8 cellular contexts compared by ENCODE assay signal in genomic region chr19:16293133-16294085, GRCh38. TPM values are rescaled to one million over a fixed set of nuclear protein-coding genes. Genes with fewer than 3 reads are reported as not detected.
DNase-seq lines count a peak whose midpoint lies in the region; ATAC-seq and TF ChIP-seq lines count a peak whose summit lies in the region.

No MANE protein-coding gene starts in this region.

- H3K4me3 ChIP-seq in WI38 (ENCODE audit: low read depth, low read length) (peak overlapping the region; percentile 53), right cardiac atrium (ENCODE audit: low read length) (peak overlapping the region; percentile 7), stomach smooth muscle (ENCODE audit: low read length in 2 of 2) (peak overlapping the region; percentile 33 to 66)

- no peak overlapping the region for H3K4me3 Mint-ChIP-seq in activated naive CD4-positive, alpha-beta T cell treated with anti-CD3 and anti-CD28 coated beads, Interleukin-2, amount 10 ng/mL, durations not matched to agents 7 days and 5 days

- no peaks in the 10 kb centered on the region for H3K36me3 ChIP-seq in stomach smooth muscle (ENCODE audit: control insufficient read depth in 2 of 2, insufficient read depth in 2 of 2, low read length in 2 of 2)

- H3K4me1 Mint-ChIP-seq in activated naive CD4-positive, alpha-beta T cell treated with anti-CD3 and anti-CD28 coated beads, Interleukin-2, amount 10 ng/mL, durations not matched to agents 7 days and 5 days: peaks cover 17% of the 10 kb centered on the region

- no peak overlapping the region for H3K27ac Mint-ChIP-seq in activated naive CD4-positive, alpha-beta T cell treated with anti-CD3 and anti-CD28 coated beads, Interleukin-2, amount 10 ng/mL, durations not matched to agents 7 days and 5 days

- no peak for TF ChIP-seq CTCF in WI38 (IDR thresholded peaks at IDR 0.05; ENCODE audit: low read depth, low read length)

- intact Hi-C loops in right cardiac atrium (cut with DNase I): no loop called here

- H3K9ac ChIP-seq in stomach smooth muscle (ENCODE audit: low read length in 2 of 2): peak overlapping the region; percentile 58 to 72

- peaks cover 6% of the 10 kb centered on the region for H3K4me1 ChIP-seq in right cardiac atrium (ENCODE audit: control insufficient read depth, insufficient read depth, low read length)
- peaks cover 15% of the 10 kb centered on the region for H3K4me1 ChIP-seq in stomach smooth muscle (ENCODE audit: control insufficient read depth, insufficient read depth, low read length)

- no peaks in the 10 kb centered on the region for H3K27me3 ChIP-seq in right cardiac atrium (ENCODE audit: control insufficient read depth, insufficient read depth)
- no peaks in the 10 kb centered on the region for H3K27me3 ChIP-seq in stomach smooth muscle (ENCODE audit: control insufficient read depth in 1 of 2, insufficient read depth in 2 of 2, low read length in 2 of 2)

- peaks cover 79% of the 10 kb centered on the region for H3K27me3 Mint-ChIP-seq in activated naive CD4-positive, alpha-beta T cell treated with anti-CD3 and anti-CD28 coated beads, Interleukin-2, amount 10 ng/mL, durations not matched to agents 7 days and 5 days

- H3K9me3 ChIP-seq in right cardiac atrium (ENCODE audit: control insufficient read depth, low read length): no peaks in the 10 kb centered on the region
- no peaks in the 10 kb centered on the region for H3K9me3 ChIP-seq in stomach smooth muscle (ENCODE audit: control insufficient read depth in 2 of 2, low read length in 2 of 2)

- H3K9me3 Mint-ChIP-seq in activated naive CD4-positive, alpha-beta T cell treated with anti-CD3 and anti-CD28 coated beads, Interleukin-2, amount 10 ng/mL, durations not matched to agents 7 days and 5 days: peaks cover 3% of the 10 kb centered on the region

- CTCF ChIA-PET in activated naive CD4-positive, alpha-beta T cell treated with anti-CD3 and anti-CD28 coated beads, Interleukin-2, amount 10 ng/mL, durations not matched to agents 7 days and 5 days (lab: Charles Lee): no interaction called here

- 14% methylated on average over 27 of the region's 27 CpGs for WGBS in right cardiac atrium

- H3K27ac ChIP-seq in right cardiac atrium (ENCODE audit: low read length): peak overlapping the region; percentile 98
- peak overlapping the region; percentile 89 for H3K27ac ChIP-seq in stomach smooth muscle (ENCODE audit: low read length)

- DNase-seq in HS-5 (ENCODE audit: low read depth) (peak; percentile 73), right cardiac atrium (peak; percentile 86 to 92 (median 89)), DMS153 treated with DMSO at 0.1 percent for 48 hours (lab: John Stamatoyannopoulos, UW; ENCODE audit: unreplicated experiment) (no peak)
- DNase-seq in activated naive CD4-positive, alpha-beta T cell treated with anti-CD3 and anti-CD28 coated beads, Interleukin-2, amount 10 ng/mL, durations not matched to agents 7 days and 5 days: no peak
- DNase-seq in activated CD4-positive, CD25-positive, alpha-beta regulatory T cell (lab: John Stamatoyannopoulos, UW): no peak

- H3K36me3 Mint-ChIP-seq in activated naive CD4-positive, alpha-beta T cell treated with anti-CD3 and anti-CD28 coated beads, Interleukin-2, amount 10 ng/mL, durations not matched to agents 7 days and 5 days: peaks cover 4% of the 10 kb centered on the region

- ATAC-seq in right cardiac atrium (peak; percentile 92), HG02610 (IDR thresholded peaks at IDR 0.05; ENCODE audit: unreplicated experiment) (no peak)

RNA-seq across cellular contexts. Expression of gene KLF2, which starts 31.2 kb away (rescaled TPM):
- total RNA-seq in right cardiac atrium: 10 to 100 TPM; 53.3 to 73.5 (median 68.1) TPM
- polyA plus RNA-seq in right cardiac atrium: 30.9 TPM

Comparison
In these comparisons a context has a peak if more than half of its experiments do, and no peak if none do; other contexts are left out.
1. DNase-seq: peak in HS-5 (single experiment) and right cardiac atrium (3 of 3); none in activated naive CD4-positive, alpha-beta T cell treated with anti-CD3 and anti-CD28 coated beads, Interleukin-2, amount 10 ng/mL, durations not matched to agents 7 days and 5 days (single experiment), activated CD4-positive, CD25-positive, alpha-beta regulatory T cell (0 of 4) and DMS153 treated with DMSO at 0.1 percent for 48 hours (single experiment).
2. Peak in every context shown above with its lines, with median percentiles within 50 percentile points of each other: H3K4me3 ChIP-seq.